31 cellular contexts compared by ENCODE assay signal in genomic region chr3:179865876-179866505, GRCh38.
"Had no signal": no experiment of that assay in that cellular context is flagged by ENCODE, and none has a peak within 500 bp of the region (broad histone marks: within the 10 kb centered on the region; RNA-seq: fewer than 3 reads in every experiment).

No MANE protein-coding gene starts in this region.

- H3K4me3 ChIP-seq: body of pancreas, cardiac muscle cell, gastroesophageal sphincter, hepatocyte, smooth muscle cell, stomach, thyroid gland, upper lobe of left lung, vagina had no signal

- H3K4me1 Mint-ChIP-seq: activated CD4-positive, alpha-beta T cell treated with anti-CD3 and anti-CD28 coated beads for 36 hours; naive B cell; stimulated activated memory B cell treated with anti-CD40 and anti-IgM and Interleukin-4, amounts not matched to agents 10 μg/mL and 1 μg/mL and 100 μg/mL, for 72 hours had no signal

- ATAC-seq: activated CD4-positive, alpha-beta T cell treated with anti-CD3 and anti-CD28 coated beads for 36 hours; body of pancreas; effector memory CD8-positive, alpha-beta T cell; gastroesophageal sphincter; left cardiac atrium; stimulated activated memory B cell treated with anti-CD40 and anti-IgM and Interleukin-4, amounts not matched to agents 10 μg/mL and 1 μg/mL and 100 μg/mL, for 72 hours had no signal

- H3K27ac Mint-ChIP-seq: activated CD4-positive, alpha-beta T cell treated with anti-CD3 and anti-CD28 coated beads for 36 hours; activated naive CD8-positive, alpha-beta T cell; effector memory CD8-positive, alpha-beta T cell; mesothelial cell of epicardium; naive B cell; nephron progenitor cell; progenitor cell of endocrine pancreas; stimulated activated memory B cell treated with anti-CD40 and anti-IgM and Interleukin-4, amounts not matched to agents 10 μg/mL and 1 μg/mL and 100 μg/mL, for 72 hours had no signal

- H3K4me3 Mint-ChIP-seq: activated CD4-positive, alpha-beta T cell treated with anti-CD3 and anti-CD28 coated beads for 36 hours; activated naive CD8-positive, alpha-beta T cell; effector memory CD8-positive, alpha-beta T cell; mesothelial cell of epicardium; naive B cell; nephron progenitor cell; stimulated activated memory B cell treated with anti-CD40 and anti-IgM and Interleukin-4, amounts not matched to agents 10 μg/mL and 1 μg/mL and 100 μg/mL, for 72 hours had no signal

- H3K27me3 Mint-ChIP-seq: activated CD4-positive, alpha-beta T cell treated with anti-CD3 and anti-CD28 coated beads for 36 hours; progenitor cell of endocrine pancreas; stimulated activated memory B cell treated with anti-CD40 and anti-IgM and Interleukin-4, amounts not matched to agents 10 μg/mL and 1 μg/mL and 100 μg/mL, for 72 hours had no signal

- H3K9me3 Mint-ChIP-seq: effector memory CD8-positive, alpha-beta T cell had no signal

- DNase-seq: activated CD4-positive, alpha-beta T cell treated with anti-CD3 and anti-CD28 coated beads for 36 hours; activated CD4-positive, alpha-beta T cell treated with anti-CD3 and anti-CD28 coated beads, Interleukin-2, amount 50 U/mL, for 48 hours; activated CD4-positive, CD25-positive, alpha-beta regulatory T cell; activated CD8-positive, alpha-beta memory T cell treated with anti-CD3 and anti-CD28 coated beads for 24 hours; activated effector memory CD4-positive, alpha-beta T cell treated with Interleukin-2 at 50 U/mL for 16 hours; activated naive CD4-positive, alpha-beta T cell treated with Interleukin-2 at 50 U/mL for 16 hours; anterior cingulate cortex; body of pancreas; cortex of kidney; effector memory CD8-positive, alpha-beta T cell; islet precursor cell; left cardiac atrium; mammary epithelial cell; naive B cell; nephron progenitor cell; retina; stimulated activated CD4-positive, alpha-beta T cell treated with anti-CD3 and anti-CD28 coated beads, Interleukin-1b, Interleukin-23, amount 100 ng/mL, for 48 hours; stimulated activated CD4-positive, alpha-beta T cell treated with anti-CD3 and anti-CD28 coated beads, Interleukin-4, amount 100 ng/mL, for 4 hours; stimulated activated CD8-positive, alpha-beta memory T cell treated with anti-CD3 and anti-CD28 coated beads, Interleukin-4, amount 100 ng/mL, for 48 hours; stomach; thyroid gland had no signal

- H3K36me3 Mint-ChIP-seq: activated naive CD8-positive, alpha-beta T cell; mesothelial cell of epicardium; naive B cell; stimulated activated memory B cell treated with anti-CD40 and anti-IgM and Interleukin-4, amounts not matched to agents 10 μg/mL and 1 μg/mL and 100 μg/mL, for 72 hours had no signal
